9 cellular contexts compared by ENCODE assay signal in genomic region chrX:57136589-57136988, GRCh38. TPM values are rescaled to one million over a fixed set of nuclear protein-coding genes. Genes with fewer than 3 reads are reported as not detected.
A peak's percentile ranks its signal among the peaks of the same experiment; 100 is the strongest.
DNase-seq lines count a peak whose midpoint lies in the region; ATAC-seq and TF ChIP-seq lines count a peak whose summit lies in the region.
"Not testable (repeated sequence)": the region's sequence is repeated elsewhere in the genome, so short reads cannot be mapped to it uniquely, and the experiment has no call there.
"Had no signal": no experiment of that assay in that cellular context is flagged by ENCODE, and none has a peak within 500 bp of the region (broad histone marks: within the 10 kb centered on the region; RNA-seq: fewer than 3 reads in every experiment).

No MANE protein-coding gene starts in this region.

- not testable (repeated sequence) for H3K79me1 ChIP-seq in H9 (ENCODE audit: insufficient read depth, low read depth, low read length, poor library complexity, severe bottlenecking)

- POLR2A ChIA-PET in WTC11 (lab: Charles Lee): not testable (repeated sequence)

- not testable (repeated sequence) for H3K56ac ChIP-seq in H9 (ENCODE audit: insufficient read length, low read depth, low read length)

- intact Hi-C loops in left ventricle myocardium superior (cut with micrococcal nuclease); left lung (cut with DNase I): not testable (repeated sequence)

- H3K4me3 ChIP-seq in AG10803 (ENCODE audit: low read length): peak overlapping the region; percentile 20; the same call in 1 of the 2 replicates
- not testable (repeated sequence) for H3K4me3 ChIP-seq in endodermal cell (ENCODE audit: low read length); left lung; neural progenitor cell
- peak overlapping the region; percentile 35 to 65 for H3K4me3 ChIP-seq in stomach smooth muscle (ENCODE audit: low read length in 2 of 2)

- not testable (repeated sequence) for H4K5ac ChIP-seq in H9 (ENCODE audit: insufficient read length, low read depth, low read length)

- not testable (repeated sequence) for H2AFZ ChIP-seq in H9 (ENCODE audit: low read length); neural progenitor cell (replicated peaks)

- not testable (repeated sequence) for H3K4me1 ChIP-seq in H9 (ENCODE audit: insufficient read depth, low read length); endodermal cell (ENCODE audit: control insufficient read depth, insufficient read depth, low read length); left lung; neural progenitor cell; stomach smooth muscle (ENCODE audit: control insufficient read depth, insufficient read depth, low read length)

- peak overlapping the region in 1 of 3 experiments; percentile 90; a peak in 3 of 7 replicates for H3K27ac Mint-ChIP-seq in H9
- not testable (repeated sequence) for H3K27ac Mint-ChIP-seq in WTC11, endodermal cell, neural progenitor cell

- not testable (repeated sequence) for H3K18ac ChIP-seq in H9 (ENCODE audit: insufficient read length, low read depth, low read length)

- WGBS in H9 (ENCODE audit: extremely low coverage, insufficient read length, low lambda C conversion rate): no CpG with 5 or more reads among the region's 3 CpGs
- WGBS in endodermal cell (ENCODE audit: insufficient coverage in 1 of 2, insufficient read length in 1 of 2), 2 experiments: 77% methylated on average over 1 of the region's 3 CpGs; no CpG with 5 or more reads in 1 of the 2 experiments

- not testable (repeated sequence) for H3K27me3 Mint-ChIP-seq in H9 (ENCODE audit: low read depth); WTC11 (ENCODE audit: low read depth); endodermal cell (ENCODE audit: insufficient read depth); neural progenitor cell (ENCODE audit: insufficient read depth, low read depth)

- H3K4me3 Mint-ChIP-seq in H9: peak overlapping the region; percentile 63 to 78
- peak overlapping the region; percentile 77 for H3K4me3 Mint-ChIP-seq in WTC11
- peak overlapping the region; percentile 50 for H3K4me3 Mint-ChIP-seq in endodermal cell
- peak overlapping the region; percentile 81 for H3K4me3 Mint-ChIP-seq in neural progenitor cell

- not testable (repeated sequence) for H3K27me3 ChIP-seq in H9 (ENCODE audit: insufficient read depth, low read length); endodermal cell (ENCODE audit: control insufficient read depth, insufficient read depth, low read length, poor library complexity, severe bottlenecking); left lung; neural progenitor cell; stomach smooth muscle (ENCODE audit: control insufficient read depth in 1 of 2, insufficient read depth in 2 of 2, low read length in 2 of 2)

- H2BK5ac ChIP-seq in H9 (ENCODE audit: insufficient read length, low read length): not testable (repeated sequence)

- not testable (repeated sequence) for H3K23ac ChIP-seq in H9 (ENCODE audit: insufficient read length, low read depth, low read length)

- not testable (repeated sequence) for H2BK20ac ChIP-seq in H9 (ENCODE audit: low read depth, low read length, poor library complexity, severe bottlenecking)

- H4K8ac ChIP-seq in H9 (replicated peaks; ENCODE audit: insufficient read length, low read depth, low read length): not testable (repeated sequence)

- not testable (repeated sequence) for H3K4ac ChIP-seq in H9 (ENCODE audit: low read depth, low read length)

- not testable (repeated sequence) for H3K9me3 ChIP-seq in H9 (ENCODE audit: control insufficient read depth, low read depth, low read length); endodermal cell (ENCODE audit: control insufficient read depth, low read length); left lung; neural progenitor cell (ENCODE audit: low read depth); stomach smooth muscle (ENCODE audit: control insufficient read depth in 2 of 2, low read length in 2 of 2)

- H3K36me3 ChIP-seq in endodermal cell (ENCODE audit: control insufficient read depth, insufficient read depth, low read length); left lung; neural progenitor cell; stomach smooth muscle (ENCODE audit: control insufficient read depth in 2 of 2, insufficient read depth in 2 of 2, low read length in 2 of 2): not testable (repeated sequence)

- not testable (repeated sequence) for H4K20me1 ChIP-seq in H9 (ENCODE audit: control insufficient read depth, insufficient read depth, insufficient read length); neural progenitor cell (ENCODE audit: low read depth)

- H2AK5ac ChIP-seq in H9 (ENCODE audit: insufficient read length, low read length): not testable (repeated sequence)

- not testable (repeated sequence) for H3K27ac ChIP-seq in H9 (ENCODE audit: insufficient read length, low read depth, low read length); endodermal cell (ENCODE audit: low read depth, low read length); left lung; neural progenitor cell; stomach smooth muscle (ENCODE audit: low read length)

- not testable (repeated sequence) for H3K23me2 ChIP-seq in H9 (ENCODE audit: insufficient read length, low read depth, low read length, poor library complexity, severe bottlenecking)

- H3K4me2 ChIP-seq in H9 (ENCODE audit: insufficient read depth, insufficient read length, low read length): peak overlapping the region; percentile 68
- H3K4me2 ChIP-seq in neural progenitor cell: peak overlapping the region; percentile 35

- not testable (repeated sequence) for H3F3A ChIP-seq in neural progenitor cell (ENCODE audit: low read depth)

- H2BK15ac ChIP-seq in H9 (ENCODE audit: low read depth, low read length): not testable (repeated sequence)

- H3K9me3 Mint-ChIP-seq in H9 (peaks cover 55 to 70% of the 10 kb centered on the region in 2 experiments), endodermal cell (peaks cover 54% of the 10 kb centered on the region)
- not testable (repeated sequence) for H3K9me3 Mint-ChIP-seq in WTC11, neural progenitor cell

- H3K79me2 ChIP-seq in H9 (ENCODE audit: insufficient read depth, low read length); neural progenitor cell (ENCODE audit: low read depth): not testable (repeated sequence)

- not testable (repeated sequence) for H3K14ac ChIP-seq in H9 (ENCODE audit: insufficient read depth, low read length)

- not testable (repeated sequence) for TF ChIP-seq CTCF in AG10803 (conservative IDR thresholded peaks at IDR 0.05; ENCODE audit: low read length); H9 (conservative IDR thresholded peaks at IDR 0.05); WTC11 (IDR thresholded peaks at IDR 0.05); endodermal cell (conservative IDR thresholded peaks at IDR 0.05); left lung (IDR thresholded peaks at IDR 0.05); neural progenitor cell (IDR thresholded peaks at IDR 0.05)

- H3K4me1 Mint-ChIP-seq in H9: peaks cover 14 to 22% of the 10 kb centered on the region in 2 experiments
- H3K4me1 Mint-ChIP-seq in WTC11: peaks cover 27% of the 10 kb centered on the region
- not testable (repeated sequence) for H3K4me1 Mint-ChIP-seq in endodermal cell, neural progenitor cell

- not testable (repeated sequence) for H2BK120ac ChIP-seq in H9 (ENCODE audit: low read depth, low read length, poor library complexity, severe bottlenecking)

- CTCF ChIA-PET in WTC11 (lab: Charles Lee): not testable (repeated sequence)

- not testable (repeated sequence) for DNase-seq in AG10803 (ENCODE audit: low read depth); H9; WTC11 (ENCODE audit: low spot score); endodermal cell; left ventricle myocardium superior; left lung; neural progenitor cell (ENCODE audit: low spot score)

- not testable (repeated sequence) for H4K91ac ChIP-seq in H9 (ENCODE audit: insufficient read length, low read depth, low read length)

- ATAC-seq in WTC11 (peak; percentile 32), left ventricle myocardium superior (peak; percentile 50), left lung (peak; percentile 33)

- not testable (repeated sequence) for H2BK12ac ChIP-seq in H9 (ENCODE audit: insufficient read length, low read depth, low read length)

- H3K36me3 Mint-ChIP-seq in H9 (ENCODE audit: insufficient read depth in 1 of 3, low read depth in 3 of 3): peaks cover 0 to 22% (median 19%) of the 10 kb centered on the region in 3 experiments; a peak in 6 of 7 replicates
- not testable (repeated sequence) for H3K36me3 Mint-ChIP-seq in WTC11; endodermal cell (ENCODE audit: low read depth); neural progenitor cell

- not testable (repeated sequence) for H3T11ph ChIP-seq in H9 (ENCODE audit: low read length)

- H3K9ac ChIP-seq in H9 (ENCODE audit: extremely low read depth, insufficient read length, low read length): peak overlapping the region; percentile 26
- not testable (repeated sequence) for H3K9ac ChIP-seq in endodermal cell (ENCODE audit: extremely low read depth, low read length, poor library complexity, severe bottlenecking); neural progenitor cell; stomach smooth muscle (ENCODE audit: low read length in 2 of 2)

RNA-seq across cellular contexts. Expression of gene SPIN2A, which starts 0.6 kb away (rescaled TPM):
- total RNA-seq in H9 (2021): 2.2 and 2.8 TPM in 2 replicates
- total RNA-seq in WTC11 (2021): 2.3 to 4.5 TPM (median 2.5 TPM) in 3 replicates
- 1 to 10 TPM; 1.2 to 1.5 TPM for total RNA-seq in endodermal cell
- polyA plus RNA-seq in endodermal cell (2013, experiment 1 of 2): 1.2 TPM
- polyA plus RNA-seq in endodermal cell (2013, experiment 2 of 2): 0.50 TPM
- total RNA-seq in left ventricle myocardium superior: 0.22 TPM
- total RNA-seq in left lung: under 1 TPM; 0.60 to 0.64 TPM
- 0.26 and 0.99 TPM in 2 replicates for total RNA-seq in neural progenitor cell (ENCODE audit: low replicate concordance)
- total RNA-seq: Daoy had no signal

RNA-seq across cellular contexts. Expression of gene SPIN2B, which starts 15.2 kb away (rescaled TPM):
- total RNA-seq in H9 (2021): 15.0 and 15.5 TPM in 2 replicates
- 10.6 to 13.9 TPM (median 11.7 TPM) in 3 replicates for total RNA-seq in WTC11 (2021)
- total RNA-seq in endodermal cell: 10 to 100 TPM; 12.0 to 16.4 TPM
- 13.0 TPM for polyA plus RNA-seq in endodermal cell (2013, experiment 1 of 2)
- 12.0 TPM for polyA plus RNA-seq in endodermal cell (2013, experiment 2 of 2)
- total RNA-seq in left ventricle myocardium superior: 7.9 TPM
- total RNA-seq in left lung: 1 to 10 TPM; 8.7 to 9.8 TPM
- total RNA-seq in neural progenitor cell (ENCODE audit: low replicate concordance): 6.0 and 15.3 TPM in 2 replicates
